17 cellular contexts compared by ENCODE assay signal in genomic region chr1:53547321-53547720, GRCh38.
"Had no signal": no experiment of that assay in that cellular context is flagged by ENCODE, and none has a peak within 500 bp of the region (broad histone marks: within the 10 kb centered on the region; RNA-seq: fewer than 3 reads in every experiment).

No MANE protein-coding gene starts in this region.

- H3K4me3 ChIP-seq: SJCRH30, stomach, thoracic aorta, uterus had no signal

- H3K36me3 Mint-ChIP-seq: activated naive CD8-positive, alpha-beta T cell; naive B cell had no signal

- H3K27ac ChIP-seq: brain microvascular endothelial cell, foreskin keratinocyte, neutrophil, SJCRH30, stomach, thoracic aorta, uterus had no signal

- H3K9me3 ChIP-seq: neutrophil, SJCRH30, stomach, thoracic aorta, uterus had no signal

- H3K9me3 Mint-ChIP-seq: dendritic cell treated with granulocyte-macrophage colony-stimulating factor and Interleukin-4, amounts not matched to agents 40 ng/mL and 50 ng/mL, for 4 days; naive B cell had no signal

- H3K4me3 Mint-ChIP-seq: activated naive CD8-positive, alpha-beta T cell; dendritic cell treated with granulocyte-macrophage colony-stimulating factor and Interleukin-4, amounts not matched to agents 40 ng/mL and 50 ng/mL, for 4 days had no signal

- H3K4me1 ChIP-seq: foreskin keratinocyte, SJCRH30, uterus had no signal

- DNase-seq: activated CD4-positive, alpha-beta T cell treated with anti-CD3 and anti-CD28 coated beads, Interleukin-2, amount 50 U/mL, for 4 hours; activated gamma-delta T cell treated with Interleukin-2 at 50 U/mL for 16 hours; brain microvascular endothelial cell; cerebellar nuclear complex; effector memory CD4-positive, alpha-beta T cell; foreskin keratinocyte; naive B cell; SJCRH30; stomach; SW 1271 had no signal

- ATAC-seq: activated CD4-positive, CD25-positive, alpha-beta regulatory T cell treated with anti-CD3 and anti-CD28 coated beads, Interleukin-2, amount 50 U/mL, for 24 hours; foreskin keratinocyte; right cardiac atrium had no signal

- H3K27me3 ChIP-seq: brain microvascular endothelial cell, neutrophil, uterus had no signal

- H3K4me1 Mint-ChIP-seq: naive B cell had no signal

- H3K27ac Mint-ChIP-seq: activated naive CD8-positive, alpha-beta T cell; dendritic cell treated with granulocyte-macrophage colony-stimulating factor and Interleukin-4, amounts not matched to agents 40 ng/mL and 50 ng/mL, for 4 days; naive B cell had no signal

- H3K27me3 Mint-ChIP-seq: activated naive CD8-positive, alpha-beta T cell; dendritic cell treated with granulocyte-macrophage colony-stimulating factor and Interleukin-4, amounts not matched to agents 40 ng/mL and 50 ng/mL, for 4 days had no signal

- H3K36me3 ChIP-seq: brain microvascular endothelial cell, neutrophil, SJCRH30, stomach, thoracic aorta, uterus had no signal
